ENCODE assay signal across 23 cellular contexts in genomic region chr1:11527541-11528452, GRCh38. TPM values are rescaled to one million over a fixed set of nuclear protein-coding genes. Genes with fewer than 3 reads are reported as not detected.
"Had no signal": no experiment of that assay in that cellular context is flagged by ENCODE, and none has a peak within 500 bp of the region (broad histone marks: within the 10 kb centered on the region; RNA-seq: fewer than 3 reads in every experiment).

No MANE protein-coding gene starts in this region.

- H3K27me3 Mint-ChIP-seq: central memory CD8-positive, alpha-beta T cell; naive thymus-derived CD4-positive, alpha-beta T cell had no signal

- H3K4me3 ChIP-seq: esophagus squamous epithelium, gastroesophageal sphincter, hepatocyte, neural progenitor cell, right atrium auricular region, stomach, thoracic aorta, transverse colon, uterus had no signal

- H3K9ac ChIP-seq: neural progenitor cell, parathyroid adenoma had no signal

- ATAC-seq: gastroesophageal sphincter; left lobe of liver; naive thymus-derived CD4-positive, alpha-beta T cell had no signal

- H3K27ac ChIP-seq: esophagus squamous epithelium, gastroesophageal sphincter, hepatocyte, neural progenitor cell, parathyroid adenoma, right atrium auricular region, stomach, thoracic aorta, transverse colon, uterus had no signal

- FAIRE-seq: small intestine had no signal

- H3K4me1 Mint-ChIP-seq: central memory CD8-positive, alpha-beta T cell had no signal

- H3K9me3 ChIP-seq: esophagus squamous epithelium, gastroesophageal sphincter, right atrium auricular region, stomach, thoracic aorta, transverse colon, uterus had no signal

- DNase-seq: effector memory CD4-positive, alpha-beta T cell; esophagus squamous epithelium; foreskin fibroblast; mammary epithelial cell; naive thymus-derived CD4-positive, alpha-beta T cell; occipital lobe; small intestine; stimulated activated CD4-positive, alpha-beta T cell treated with anti-CD3 and anti-CD28 coated beads, Interleukin-12 subunit alpha, Interleukin-12 subunit beta, amount 100 ng/mL, for 4 hours; stimulated activated naive CD4-positive, alpha-beta T cell; stomach; substantia nigra; transverse colon; uterus had no signal

- H3K9me3 Mint-ChIP-seq: central memory CD8-positive, alpha-beta T cell; naive thymus-derived CD4-positive, alpha-beta T cell; neural progenitor cell had no signal

- H3K4me1 ChIP-seq: esophagus squamous epithelium, gastroesophageal sphincter, neural progenitor cell, parathyroid adenoma, right atrium auricular region, stomach, transverse colon, uterus had no signal

- H3K27ac Mint-ChIP-seq: naive thymus-derived CD4-positive, alpha-beta T cell; neural progenitor cell had no signal

- H3K36me3 ChIP-seq: esophagus squamous epithelium, gastroesophageal sphincter, neural progenitor cell, right atrium auricular region, stomach, thoracic aorta, transverse colon, uterus had no signal

- H3K4me3 Mint-ChIP-seq: central memory CD8-positive, alpha-beta T cell; naive thymus-derived CD4-positive, alpha-beta T cell had no signal

RNA-seq across cellular contexts. Expression of gene DISP3, which starts 48.8 kb away (rescaled TPM):
- total RNA-seq: left lobe of liver, lower leg skin, mesenteric fat pad, thoracic aorta had no signal
- polyA plus RNA-seq: hepatocyte had no signal
